Comparison of ENCODE assay signal across 7 cellular contexts in genomic region chr17:41648411-41649195, GRCh38. TPM values are rescaled to one million over a fixed set of nuclear protein-coding genes. Genes with fewer than 3 reads are reported as not detected.
DNase-seq lines count a peak whose midpoint lies in the region; ATAC-seq and TF ChIP-seq lines count a peak whose summit lies in the region.

No MANE protein-coding gene starts in this region.

- no peaks in the 10 kb centered on the region for H3K9me2 ChIP-seq in neural cell (ENCODE audit: insufficient read depth, low read length)

- no peaks in the 10 kb centered on the region for H3K79me2 ChIP-seq in neural cell (replicated peaks; ENCODE audit: insufficient read depth, low read length)

- DNase-seq in GM13977 (ENCODE audit: low spot score) = peak; percentile 88
- peak; percentile 84 for DNase-seq in LoVo (ENCODE audit: low spot score)
- no peak for DNase-seq in RWPE2 (ENCODE audit: low spot score)
- peak; percentile 93 for DNase-seq in activated effector memory CD4-positive, alpha-beta T cell treated with anti-CD3 and anti-CD28 coated beads, Interleukin-2, amount 50 U/mL, for 16 hours
- peak; percentile 83 for DNase-seq in fibroblast of villous mesenchyme (ENCODE audit: low read depth)
- DNase-seq in stimulated activated naive CD8-positive, alpha-beta T cell treated with anti-CD3 and anti-CD28 coated beads, Interleukin-15, Interleukin-2, amounts not matched to agents 100 U/mL and 50 U/mL, for 24 hours = peak; percentile 92

- H3F3A ChIP-seq in neural cell (ENCODE audit: insufficient read depth, low read length, poor library complexity, severe bottlenecking) = no peaks in the 10 kb centered on the region

- H3K27me3 ChIP-seq in RWPE2 (ENCODE audit: insufficient read depth, poor library complexity, severe bottlenecking) (no peaks in the 10 kb centered on the region), neural cell (ENCODE audit: insufficient read depth, low read depth, low read length) (peaks cover 4% of the 10 kb centered on the region)

- ATAC-seq in RWPE2 (ENCODE audit: low read depth) = peak; percentile 65
- ATAC-seq in stimulated activated naive CD8-positive, alpha-beta T cell treated with anti-CD3 and anti-CD28 coated beads, Interleukin-15, Interleukin-2, amounts not matched to agents 100 U/mL and 50 U/mL, for 24 hours = peak; percentile 85

- peaks cover 39% of the 10 kb centered on the region for H3K4me1 ChIP-seq in RWPE2 (ENCODE audit: insufficient read depth, poor library complexity, severe bottlenecking)

- H3K9ac ChIP-seq in neural cell (ENCODE audit: low read length) = peak overlapping the region; percentile 20

- TF ChIP-seq RAD21 in neural cell (conservative IDR thresholded peaks at IDR 0.05) = peak; percentile 57

- H2AFZ ChIP-seq in neural cell (ENCODE audit: low read depth, low read length) = no peak overlapping the region

- no peak for TF ChIP-seq EP300 in neural cell (conservative IDR thresholded peaks at IDR 0.05; ENCODE audit: poor library complexity, severe bottlenecking)

- H3K4me3 ChIP-seq in RWPE2 (ENCODE audit: severe bottlenecking) = no peak overlapping the region
- H3K4me3 ChIP-seq in fibroblast of villous mesenchyme (ENCODE audit: low read depth, low read length) = peak overlapping the region; percentile 52
- peak overlapping the region; percentile 56 for H3K4me3 ChIP-seq in neural cell (ENCODE audit: low read length)

- no peaks in the 10 kb centered on the region for H3K36me3 ChIP-seq in RWPE2 (ENCODE audit: low read depth)
- no peaks in the 10 kb centered on the region for H3K36me3 ChIP-seq in neural cell (ENCODE audit: insufficient read depth, low read length)

- TF ChIP-seq CTCF in GM13977 (IDR thresholded peaks at IDR 0.05; ENCODE audit: extremely low read depth, insufficient read depth, missing control alignments) (peak; percentile 89), RWPE2 (IDR thresholded peaks at IDR 0.05; ENCODE audit: poor library complexity, severe bottlenecking) (peak; percentile 88), fibroblast of villous mesenchyme (IDR thresholded peaks at IDR 0.05; ENCODE audit: insufficient read depth, low read depth, low read length) (peak; percentile 93), neural cell (IDR thresholded peaks at IDR 0.05; ENCODE audit: poor library complexity, severe bottlenecking) (peak; percentile 79)

- H3K9me3 ChIP-seq in RWPE2 (ENCODE audit: severe bottlenecking) = no peaks in the 10 kb centered on the region
- no peaks in the 10 kb centered on the region for H3K9me3 ChIP-seq in neural cell (ENCODE audit: low read length)

- in situ Hi-C loops in GM13977 (cut with MboI; ENCODE audit: low pct_unique_long_range_greater_than_20kb, low sequenced_read_pairs, unreplicated experiment) = no loop called here

- H3K27ac ChIP-seq in RWPE2 (ENCODE audit: poor library complexity, severe bottlenecking) (peak overlapping the region; percentile 99), neural cell (ENCODE audit: low read length) (no peak overlapping the region)

- no peaks in the 10 kb centered on the region for H4K20me1 ChIP-seq in neural cell (ENCODE audit: insufficient read depth)

- no peak overlapping the region for H3K4me2 ChIP-seq in neural cell (ENCODE audit: low read length)

TF ChIP-seq in neural cell, 6 proteins besides CTCF, POLR2A, EP300 and RAD21:
- TF ChIP-seq SMC3 (conservative IDR thresholded peaks at IDR 0.05; ENCODE audit: poor library complexity) (peak; percentile 76), TAF1 (IDR thresholded peaks at IDR 0.05; ENCODE audit: low read depth) (no peak)

RNA-seq across cellular contexts. Expression of gene KRT17, which starts 24.2 kb away (rescaled TPM):
- total RNA-seq in fibroblast of villous mesenchyme = 6.1 and 14.7 TPM in 2 replicates
- polyA plus RNA-seq in neural cell = 0.78 TPM in 1 of 2 replicates, not detected in the other
- not detected in 2 replicates for polyA minus RNA-seq in neural cell

RNA-seq across cellular contexts. Expression of gene KRT16, which starts 36.0 kb away (rescaled TPM):
- not detected in 2 replicates for total RNA-seq in fibroblast of villous mesenchyme
- polyA plus RNA-seq in neural cell = not detected in 2 replicates
- polyA minus RNA-seq in neural cell = not detected in 2 replicates

RNA-seq across cellular contexts. Expression of gene EIF1, which starts 40.1 kb away (rescaled TPM):
- total RNA-seq in fibroblast of villous mesenchyme = 82.5 and 85.5 TPM in 2 replicates
- polyA plus RNA-seq in neural cell = 257 and 258 TPM in 2 replicates
- polyA minus RNA-seq in neural cell = 199 and 224 TPM in 2 replicates
